Comparison of ENCODE assay signal across 27 cellular contexts in the genomic region with DNA sequence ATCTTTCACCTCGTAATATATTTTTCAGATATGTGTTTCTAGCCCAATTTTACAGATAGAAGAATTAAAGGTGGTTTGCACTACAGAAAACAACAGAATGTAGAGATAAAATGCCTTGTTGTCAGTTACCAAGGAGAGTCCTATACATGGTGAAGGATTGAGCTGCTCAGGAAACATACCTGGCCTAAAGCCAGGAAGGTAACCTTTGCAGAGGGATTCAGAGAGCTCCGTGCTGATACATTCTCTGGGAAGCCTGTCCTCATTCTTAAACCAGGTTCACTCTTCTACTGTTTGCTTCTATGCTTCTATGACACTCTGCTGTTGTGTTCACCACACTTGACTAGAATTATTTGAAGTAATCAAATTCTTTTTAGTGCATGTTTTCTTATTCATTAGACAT.
"Had no signal": no experiment of that assay in that cellular context is flagged by ENCODE, and none has a peak within 500 bp of the region (broad histone marks: within the 10 kb centered on the region; RNA-seq: fewer than 3 reads in every experiment).

No MANE protein-coding gene starts in this region.

- H3K36me3 Mint-ChIP-seq: activated naive CD4-positive, alpha-beta T cell treated with anti-CD3 and anti-CD28 coated beads, Interleukin-2, amount 50 U/mL, for 72 hours; immature natural killer cell; mesothelial cell of epicardium; naive B cell; stimulated activated memory B cell treated with anti-CD40 and anti-IgM and Interleukin-4, amounts not matched to agents 10 μg/mL and 1 μg/mL and 100 μg/mL, for 72 hours had no signal

- ATAC-seq: activated CD4-positive, alpha-beta T cell treated with anti-CD3 and anti-CD28 coated beads for 36 hours; activated naive CD4-positive, alpha-beta T cell treated with anti-CD3 and anti-CD28 coated beads, Interleukin-2, amount 50 U/mL, for 72 hours; activated T-cell treated with anti-CD3 and anti-CD28 coated beads, Interleukin-2, amount 50 U/mL, for 72 hours; effector memory CD8-positive, alpha-beta T cell; left colon; psoas muscle; stimulated activated memory B cell treated with anti-CD40 and anti-IgM and Interleukin-4, amounts not matched to agents 10 μg/mL and 1 μg/mL and 100 μg/mL, for 72 hours had no signal

- H3K4me3 Mint-ChIP-seq: activated CD4-positive, alpha-beta T cell treated with anti-CD3 and anti-CD28 coated beads for 36 hours; activated T-cell treated with anti-CD3 and anti-CD28 coated beads, Interleukin-2, amount 50 U/mL, for 72 hours; effector memory CD8-positive, alpha-beta T cell; immature natural killer cell; mesothelial cell of epicardium; naive B cell; stimulated activated memory B cell treated with anti-CD40 and anti-IgM and Interleukin-4, amounts not matched to agents 10 μg/mL and 1 μg/mL and 100 μg/mL, for 72 hours; T-helper 2 cell treated with Interferon-gamma antibody and Interleukin-4, amounts not matched to agents 5 μg/mL and 100 μg/mL, for 36 hours had no signal

- H3K27ac Mint-ChIP-seq: activated CD4-positive, alpha-beta T cell treated with anti-CD3 and anti-CD28 coated beads for 36 hours; activated naive CD4-positive, alpha-beta T cell treated with anti-CD3 and anti-CD28 coated beads, Interleukin-2, amount 50 U/mL, for 72 hours; activated T-cell treated with anti-CD3 and anti-CD28 coated beads, Interleukin-2, amount 50 U/mL, for 72 hours; effector memory CD8-positive, alpha-beta T cell; immature natural killer cell; mesothelial cell of epicardium; naive B cell; stimulated activated memory B cell treated with anti-CD40 and anti-IgM and Interleukin-4, amounts not matched to agents 10 μg/mL and 1 μg/mL and 100 μg/mL, for 72 hours; T-helper 2 cell treated with Interferon-gamma antibody and Interleukin-4, amounts not matched to agents 5 μg/mL and 100 μg/mL, for 36 hours had no signal

- H3K9me3 Mint-ChIP-seq: T-helper 2 cell treated with Interferon-gamma antibody and Interleukin-4, amounts not matched to agents 5 μg/mL and 100 μg/mL, for 36 hours had no signal

- DNase-seq: activated CD4-positive, alpha-beta T cell treated with anti-CD3 and anti-CD28 coated beads for 36 hours; activated CD4-positive, alpha-beta T cell treated with anti-CD3 and anti-CD28 coated beads, Interleukin-2, amount 50 U/mL, for 4 hours; activated CD4-positive, CD25-positive, alpha-beta regulatory T cell; activated naive CD4-positive, alpha-beta T cell; activated T-cell treated with anti-CD3 and anti-CD28 coated beads for 4 hours; activated T-cell treated with anti-CD3 and anti-CD28 coated beads, Interleukin-2, amount 50 U/mL, for 72 hours; cortex of kidney; effector memory CD8-positive, alpha-beta T cell; foreskin fibroblast; head of caudate nucleus; hippocampal formation; immature natural killer cell; kidney; left colon; naive B cell; nucleus accumbens; psoas muscle; sigmoid colon; small intestine; stimulated activated CD4-positive, alpha-beta T cell treated with anti-CD3 and anti-CD28 coated beads, Interleukin-4, amount 100 ng/mL, for 24 hours; stomach; thyroid gland; upper lobe of left lung had no signal

- H3K27me3 Mint-ChIP-seq: activated CD4-positive, alpha-beta T cell treated with anti-CD3 and anti-CD28 coated beads for 36 hours; effector memory CD8-positive, alpha-beta T cell; naive B cell; stimulated activated memory B cell treated with anti-CD40 and anti-IgM and Interleukin-4, amounts not matched to agents 10 μg/mL and 1 μg/mL and 100 μg/mL, for 72 hours had no signal

- H3K4me1 Mint-ChIP-seq: activated CD4-positive, alpha-beta T cell treated with anti-CD3 and anti-CD28 coated beads for 36 hours; immature natural killer cell; naive B cell; stimulated activated memory B cell treated with anti-CD40 and anti-IgM and Interleukin-4, amounts not matched to agents 10 μg/mL and 1 μg/mL and 100 μg/mL, for 72 hours had no signal
